In the genomic region with DNA sequence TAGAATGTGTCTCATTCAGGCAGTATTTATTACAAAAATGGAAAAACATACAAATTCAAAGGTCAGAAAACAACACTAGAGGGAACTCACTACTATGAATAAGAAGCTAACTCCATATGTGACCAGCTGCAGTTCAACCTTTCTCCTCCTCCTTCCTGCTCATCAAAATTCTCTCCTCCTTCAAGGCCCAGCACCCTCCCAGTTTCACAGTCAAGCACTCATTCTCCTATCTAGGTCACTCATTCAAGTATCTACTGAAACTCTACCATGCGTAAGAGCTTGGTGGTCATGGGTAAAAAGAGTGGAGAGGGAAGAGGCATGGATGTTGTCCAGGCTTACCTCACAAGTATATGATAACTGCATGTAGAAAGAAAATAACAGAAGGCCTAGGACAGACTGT, we compare ENCODE assay signal across 15 cellular contexts. TPM values are rescaled to one million over a fixed set of nuclear protein-coding genes. Genes with fewer than 3 reads are reported as not detected.
DNase-seq lines count a peak whose midpoint lies in the region; ATAC-seq and TF ChIP-seq lines count a peak whose summit lies in the region.
"Had no signal": no experiment of that assay in that cellular context is flagged by ENCODE, and none has a peak within 500 bp of the region (broad histone marks: within the 10 kb centered on the region; RNA-seq: fewer than 3 reads in every experiment).

No MANE protein-coding gene starts in this region.

- CTCF ChIA-PET in PC-9 (lab: Charles Lee) = no interaction called here

- H3K4me2 ChIP-seq in GM23338 = 0 out of 2 replicates have a peak overlapping the region, but pooled peaks have one; percentile 34
- no peak overlapping the region for H3K4me2 ChIP-seq in PC-9

- POLR2A ChIA-PET in PC-9 (lab: Charles Lee; ENCODE audit: unreplicated experiment) = no interaction called here

- H3K9me3 ChIP-seq in PC-9 (ENCODE audit: insufficient read depth, low read depth) = no peaks in the 10 kb centered on the region; the same call in 1 of the 2 replicates
- H3K9me3 ChIP-seq: uterus had no signal

- no peaks in the 10 kb centered on the region for H3K36me3 ChIP-seq in GM23338 (ENCODE audit: insufficient read depth)
- 0 out of 2 replicates have a peak, but pooled peaks cover 10% of the 10 kb centered on the region for H3K36me3 ChIP-seq in PC-9 (ENCODE audit: low read depth)
- H3K36me3 ChIP-seq: uterus had no signal

- TF ChIP-seq CTCF in GM12865 (IDR thresholded peaks at IDR 0.05; ENCODE audit: insufficient read depth, low read depth, low read length, missing control alignments) (no peak), GM23338 (conservative IDR thresholded peaks at IDR 0.05; ENCODE audit: low read depth in 2 of 2) (no peak), cardiac fibroblast (IDR thresholded peaks at IDR 0.05; ENCODE audit: low read depth, low read length) (no peak), PC-9 (conservative IDR thresholded peaks at IDR 0.05) (no peak)

- H3K9me2 ChIP-seq in GM23338 (ENCODE audit: insufficient read depth) = no peaks in the 10 kb centered on the region
- no peaks in the 10 kb centered on the region for H3K9me2 ChIP-seq in PC-9 (ENCODE audit: insufficient read depth)

- peaks cover 23% of the 10 kb centered on the region for H4K20me1 ChIP-seq in GM23338 (replicated peaks; ENCODE audit: insufficient read depth)
- peaks cover 20% of the 10 kb centered on the region for H4K20me1 ChIP-seq in PC-9 (ENCODE audit: insufficient read depth)

- DNase-seq in GM12865 (ENCODE audit: low read depth) = peak; percentile 24
- no peak for DNase-seq in GM23338 (ENCODE audit: low spot score)
- peak; percentile 25 to 37 for DNase-seq in cardiac fibroblast (ENCODE audit: low read depth in 2 of 2)
- no peak for DNase-seq in memory B cell (ENCODE audit: low spot score in 2 of 2)
- DNase-seq in NCI-H1417 treated with DMSO at 0.1 percent for 48 hours (lab: John Stamatoyannopoulos, UW) = no peak
- no peak for DNase-seq in amniotic stem cell (lab: John Stamatoyannopoulos, UW)
- DNase-seq in PC-9 = no peak
- DNase-seq: activated CD4-positive, alpha-beta memory T cell treated with anti-CD3 and anti-CD28 coated beads for 36 hours; activated naive CD8-positive, alpha-beta T cell treated with anti-CD3 and anti-CD28 coated beads for 36 hours; CD4-positive, alpha-beta T cell; effector CD4-positive, alpha-beta T cell; NCI-H1930; T-helper 1 cell; uterus had no signal

- H2AFZ ChIP-seq in GM23338 = no peak overlapping the region
- no peak overlapping the region for H2AFZ ChIP-seq in PC-9

- H3K4me3 ChIP-seq in GM12865 (ENCODE audit: low read depth, low read length) = no peak overlapping the region
- H3K4me3 ChIP-seq in GM23338 = no peak overlapping the region
- no peak overlapping the region for H3K4me3 ChIP-seq in cardiac fibroblast (replicated peaks in 1 of 2; ENCODE audit: low read depth in 2 of 2, low read length in 2 of 2)
- H3K4me3 ChIP-seq in PC-9 = no peak overlapping the region
- H3K4me3 ChIP-seq: uterus had no signal

- 0 out of 2 replicates have a peak overlapping the region, but pooled peaks have one; percentile 4 for H3K27ac Mint-ChIP-seq in GM23338
- peak overlapping the region; percentile 9 for H3K27ac Mint-ChIP-seq in memory B cell
- H3K27ac Mint-ChIP-seq: activated CD4-positive, alpha-beta memory T cell treated with anti-CD3 and anti-CD28 coated beads for 36 hours; activated naive CD8-positive, alpha-beta T cell treated with anti-CD3 and anti-CD28 coated beads for 36 hours; CD4-positive, alpha-beta T cell had no signal

- H3K4me3 Mint-ChIP-seq in GM23338 (no peak overlapping the region), memory B cell (no peak overlapping the region)
- H3K4me3 Mint-ChIP-seq: activated CD4-positive, alpha-beta memory T cell treated with anti-CD3 and anti-CD28 coated beads for 36 hours; activated naive CD8-positive, alpha-beta T cell treated with anti-CD3 and anti-CD28 coated beads for 36 hours; CD4-positive, alpha-beta T cell had no signal

- H3K27me3 Mint-ChIP-seq in GM23338 (ENCODE audit: insufficient read depth, low read depth, poor library complexity) (no peaks in the 10 kb centered on the region), memory B cell (no peaks in the 10 kb centered on the region)
- H3K27me3 Mint-ChIP-seq: activated CD4-positive, alpha-beta memory T cell treated with anti-CD3 and anti-CD28 coated beads for 36 hours; activated naive CD8-positive, alpha-beta T cell treated with anti-CD3 and anti-CD28 coated beads for 36 hours; CD4-positive, alpha-beta T cell had no signal

- peaks cover 100% of the 10 kb centered on the region for H3K79me2 ChIP-seq in GM23338 (replicated peaks; ENCODE audit: insufficient read depth)
- H3K79me2 ChIP-seq in PC-9 (ENCODE audit: low read depth) = peaks cover 95% of the 10 kb centered on the region

- H3K27me3 ChIP-seq in GM23338 (ENCODE audit: insufficient read depth) (no peaks in the 10 kb centered on the region), PC-9 (ENCODE audit: insufficient read depth, low read depth) (no peaks in the 10 kb centered on the region)
- H3K27me3 ChIP-seq: uterus had no signal

- peak overlapping the region; percentile 70; the same call in 1 of the 2 replicates for H3K27ac ChIP-seq in GM23338 (ENCODE audit: low read depth)
- H3K27ac ChIP-seq in PC-9 = no peak overlapping the region
- H3K27ac ChIP-seq: uterus had no signal

- peak; percentile 37; the same call in 2 of the 3 replicates for ATAC-seq in GM23338
- ATAC-seq in memory B cell (ENCODE audit: low read depth) = no peak
- no peak for ATAC-seq in GM21786 (IDR thresholded peaks at IDR 0.05; ENCODE audit: unreplicated experiment)

- H3K9me3 Mint-ChIP-seq in GM23338 (peaks cover 9% of the 10 kb centered on the region), memory B cell (no peaks in the 10 kb centered on the region)
- H3K9me3 Mint-ChIP-seq: CD4-positive, alpha-beta T cell had no signal

- BruUV-seq in PC-9 (replicated peaks; lab: Mats Ljungman, UMichigan) = no TSS peak

- H3K36me3 Mint-ChIP-seq in GM23338 (ENCODE audit: low read depth) (peaks cover 7% of the 10 kb centered on the region; the same call in 2 of the 3 replicates), memory B cell (peaks cover 6% of the 10 kb centered on the region)

- H3K4me1 ChIP-seq in GM23338 (ENCODE audit: insufficient read depth) = peaks cover 50% of the 10 kb centered on the region
- H3K4me1 ChIP-seq in PC-9 (replicated peaks; ENCODE audit: insufficient read depth) = no peaks in the 10 kb centered on the region

- peaks cover 64% of the 10 kb centered on the region for H3K4me1 Mint-ChIP-seq in GM23338
- peaks cover 26% of the 10 kb centered on the region for H3K4me1 Mint-ChIP-seq in memory B cell

- intact Hi-C loops in PC-9 (cut with micrococcal nuclease; ENCODE audit: unreplicated experiment) = loop anchor here (1.0 kb wide), 1 partner anchor 25 kb away; no protein-coding TSS in a partner anchor

- H3F3A ChIP-seq in GM23338 (replicated peaks; ENCODE audit: low read depth) = no peaks in the 10 kb centered on the region
- H3F3A ChIP-seq in PC-9 (ENCODE audit: insufficient read depth, low read depth) = no peaks in the 10 kb centered on the region; the same call in 1 of the 2 replicates

TF ChIP-seq in GM23338, 12 proteins besides CTCF, POLR2A, EP300 and RAD21 (continues in another document):
- no peak for TF ChIP-seq STAT1 (IDR thresholded peaks at IDR 0.05; ENCODE audit: unreplicated experiment)
- no peak for TF ChIP-seq ZNF114 (CRISPR knock-in tag; IDR thresholded peaks at IDR 0.05)

RNA-seq across cellular contexts. Expression of gene ECPAS, which starts 27.6 kb away (rescaled TPM):
- 91.9 and 104 TPM in 2 replicates for total RNA-seq in GM23338 (2014; rRNA removed; shearing (Covaris generic))
- polyA plus RNA-seq in GM23338 (2016; fragmentation: Nextera tagmentation; extraction: Ambion mirVana) = 50.8 and 51.4 TPM in 2 replicates
- 79.3 and 123 TPM in 2 replicates for total RNA-seq in PC-9 (2021)

Comparison
In these comparisons a context has a peak if more than half of its experiments do, and no peak if none do; other contexts are left out.
1. DNase-seq: peak in GM12865 (single experiment) and cardiac fibroblast (2 of 2); none in GM23338 (single experiment), memory B cell (0 of 2), NCI-H1417 treated with DMSO at 0.1 percent for 48 hours (single experiment), amniotic stem cell (single experiment) and PC-9 (0 of 2).